In the genomic region with DNA sequence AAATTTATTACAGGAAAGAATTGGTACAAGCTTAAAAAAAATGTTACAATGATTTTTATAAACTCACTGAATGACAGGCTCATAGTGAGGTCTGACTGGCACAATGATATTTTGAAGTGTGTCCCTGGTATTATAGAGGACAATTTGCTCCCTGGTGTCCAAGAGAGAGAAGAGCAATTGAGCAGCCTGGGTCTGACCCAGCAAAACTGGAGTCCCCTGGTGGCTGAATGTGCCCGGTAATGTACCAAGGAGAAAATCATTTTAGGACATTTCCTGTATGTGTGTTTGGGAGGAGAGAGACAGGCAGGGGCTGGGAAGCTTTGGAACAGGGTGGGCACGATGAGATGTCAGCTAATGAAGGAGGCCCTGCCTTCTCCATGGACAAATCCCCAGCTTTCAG, we compare ENCODE assay signal across 9 cellular contexts.
DNase-seq lines count a peak whose midpoint lies in the region; ATAC-seq, FAIRE-seq and TF ChIP-seq lines count a peak whose summit lies in the region.
"Had no signal": no experiment of that assay in that cellular context is flagged by ENCODE, and none has a peak within 500 bp of the region (broad histone marks: within the 10 kb centered on the region; RNA-seq: fewer than 3 reads in every experiment).

No MANE protein-coding gene starts in this region.

- peak overlapping the region; percentile 15 for H3K27ac Mint-ChIP-seq in progenitor cell of endocrine pancreas
- H3K27ac Mint-ChIP-seq: activated T-cell treated with anti-CD3 and anti-CD28 coated beads, Interleukin-2, amount 50 U/mL, for 72 hours had no signal

- H3K4me3 ChIP-seq in esophagus muscularis mucosa: no peak overlapping the region

- intact Hi-C loops in esophagus muscularis mucosa (cut with DNase I): no loop called here
- intact Hi-C loops in posterior vena cava (cut with DNase I): loop anchor here in 1 of 2 donors (10.0 kb wide), 1 partner anchor 208 kb away; no protein-coding TSS in a partner anchor

- H3K4me1 Mint-ChIP-seq in progenitor cell of endocrine pancreas (ENCODE audit: low read depth): peaks cover 43% of the 10 kb centered on the region

- no peaks in the 10 kb centered on the region for H3K27me3 Mint-ChIP-seq in progenitor cell of endocrine pancreas

- no peaks in the 10 kb centered on the region for H3K27me3 ChIP-seq in esophagus muscularis mucosa

- WGBS in esophagus muscularis mucosa: 25% methylated on average over 2 of the region's 2 CpGs

- no peak overlapping the region for H3K4me3 Mint-ChIP-seq in progenitor cell of endocrine pancreas (ENCODE audit: low read depth)
- H3K4me3 Mint-ChIP-seq: activated T-cell treated with anti-CD3 and anti-CD28 coated beads, Interleukin-2, amount 50 U/mL, for 72 hours had no signal

- H3K9me3 ChIP-seq in esophagus muscularis mucosa: no peaks in the 10 kb centered on the region

- no peaks in the 10 kb centered on the region for H3K36me3 Mint-ChIP-seq in progenitor cell of endocrine pancreas (ENCODE audit: insufficient read depth)

- FAIRE-seq in RCC 7860 (lab: Jason Lieb, UNC): peak; percentile 68

- H3K9me3 Mint-ChIP-seq in progenitor cell of endocrine pancreas (ENCODE audit: low read depth): no peaks in the 10 kb centered on the region
- H3K9me3 Mint-ChIP-seq: activated T-cell treated with anti-CD3 and anti-CD28 coated beads, Interleukin-2, amount 50 U/mL, for 72 hours had no signal

- H3K36me3 ChIP-seq in esophagus muscularis mucosa: no peaks in the 10 kb centered on the region

- peak overlapping the region; percentile 20 to 45 (median 34) for H3K27ac ChIP-seq in esophagus muscularis mucosa (replicated peaks in 1 of 4)

- TF ChIP-seq POLR2A in esophagus muscularis mucosa (IDR thresholded peaks at IDR 0.05; ENCODE audit: low read depth): no peak

- H3K4me1 ChIP-seq in esophagus muscularis mucosa: peaks cover 44 to 59% (median 55%) of the 10 kb centered on the region in 4 donors

- peak; percentile 25 for DNase-seq in SIG-M5 treated with dmso at 0.1 percent for 504 hours (lab: John Stamatoyannopoulos, UW; ENCODE audit: unreplicated experiment)
- no peak for DNase-seq in SIG-M5 (lab: John Stamatoyannopoulos, UW)
- peak; percentile 40 for DNase-seq in RCC 7860 (ENCODE audit: low spot score)
- DNase-seq in esophagus muscularis mucosa (ENCODE audit: extremely low spot score): no peak
- no peak for DNase-seq in progenitor cell of endocrine pancreas (ENCODE audit: low spot score, unreplicated experiment)
- no peak for DNase-seq in posterior vena cava (ENCODE audit: low spot score)
- DNase-seq: activated T-cell treated with anti-CD3 and anti-CD28 coated beads, Interleukin-2, amount 50 U/mL, for 72 hours had no signal

- no peak for TF ChIP-seq EP300 in esophagus muscularis mucosa (IDR thresholded peaks at IDR 0.05)

- no peak for ATAC-seq in GM19397 (IDR thresholded peaks at IDR 0.05; ENCODE audit: unreplicated experiment)
- no peak for ATAC-seq in GM21786 (IDR thresholded peaks at IDR 0.05; ENCODE audit: unreplicated experiment)

- peak in 2 of 3 experiments; percentile 44 to 51 for TF ChIP-seq CTCF in esophagus muscularis mucosa (IDR thresholded peaks at IDR 0.05)
- peak; percentile 54 for TF ChIP-seq CTCF in progenitor cell of endocrine pancreas (IDR thresholded peaks at IDR 0.05; ENCODE audit: unreplicated experiment)

Comparison
In these comparisons a context has a peak if more than half of its experiments do, and no peak if none do; other contexts are left out.
1. DNase-seq: peak in SIG-M5 treated with dmso at 0.1 percent for 504 hours (single experiment) and RCC 7860 (single experiment); none in SIG-M5 (single experiment), esophagus muscularis mucosa (single experiment), progenitor cell of endocrine pancreas (single experiment) and posterior vena cava (single experiment).